31 cellular contexts compared by ENCODE assay signal in the genomic region with DNA sequence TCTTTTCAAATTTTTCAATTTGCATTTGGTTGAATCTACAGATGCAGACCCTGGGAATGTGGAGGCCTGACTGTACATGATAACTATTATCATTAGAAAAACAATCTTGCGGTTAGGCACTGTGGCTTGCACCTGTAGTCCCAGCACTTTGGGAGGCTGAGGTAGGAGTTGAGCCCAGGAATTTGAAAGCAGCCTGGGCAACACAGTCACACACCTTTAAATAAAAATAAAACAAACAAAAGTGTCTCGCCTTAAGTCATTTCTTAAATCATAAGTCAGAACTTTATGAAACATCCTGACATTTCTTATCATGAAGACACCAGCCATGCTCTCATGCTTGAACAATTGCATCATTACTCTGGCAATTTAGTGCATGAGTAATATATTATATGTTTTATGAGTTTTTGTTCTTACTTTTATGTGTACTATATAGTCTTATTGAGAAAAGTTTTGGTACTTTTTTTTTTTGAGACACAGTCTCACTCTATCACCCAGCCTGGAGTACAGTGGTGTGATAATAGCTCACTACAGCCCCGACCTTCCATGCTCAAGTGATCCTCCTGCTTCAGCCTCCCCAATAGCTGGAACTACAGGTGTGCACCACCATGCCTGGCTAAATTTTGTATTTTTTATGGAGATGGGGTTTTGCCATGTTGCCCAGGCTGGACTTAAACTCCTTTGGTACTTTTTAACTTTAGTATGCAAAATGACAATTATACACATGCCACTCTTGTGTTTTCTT. TPM values are rescaled to one million over a fixed set of nuclear protein-coding genes. Genes with fewer than 3 reads are reported as not detected.
DNase-seq lines count a peak whose midpoint lies in the region; ATAC-seq, FAIRE-seq and TF ChIP-seq lines count a peak whose summit lies in the region.
"Had no signal": no experiment of that assay in that cellular context is flagged by ENCODE, and none has a peak within 500 bp of the region (broad histone marks: within the 10 kb centered on the region; RNA-seq: fewer than 3 reads in every experiment).

No MANE protein-coding gene starts in this region.

- no peak for TF ChIP-seq CTCF in bronchial epithelial cell (IDR thresholded peaks at IDR 0.05; ENCODE audit: insufficient read depth, low read length, severe bottlenecking)
- TF ChIP-seq CTCF in fibroblast of the aortic adventitia (IDR thresholded peaks at IDR 0.05; ENCODE audit: insufficient read depth, low read length), result no peak
- TF ChIP-seq CTCF in smooth muscle cell (IDR thresholded peaks at IDR 0.05; ENCODE audit: borderline replicate concordance, insufficient read depth, poor library complexity, severe bottlenecking), result no peak

- no peaks in the 10 kb centered on the region for H3K79me2 ChIP-seq in smooth muscle cell (ENCODE audit: low read depth)
- H3K79me2 ChIP-seq: parathyroid adenoma had no signal

- H3K9ac ChIP-seq in smooth muscle cell (ENCODE audit: low read depth), result no peak overlapping the region
- H3K9ac ChIP-seq: parathyroid adenoma had no signal

- H3K27me3 ChIP-seq in bronchial epithelial cell (ENCODE audit: control insufficient read depth, insufficient read depth, low read length), result no peaks in the 10 kb centered on the region
- H3K27me3 ChIP-seq in smooth muscle cell (ENCODE audit: low read depth), result no peaks in the 10 kb centered on the region
- H3K27me3 ChIP-seq: colonic mucosa, esophagus squamous epithelium, heart left ventricle, spleen had no signal

- H3K36me3 ChIP-seq in bronchial epithelial cell (ENCODE audit: control insufficient read depth, insufficient read depth, low read length) (no peaks in the 10 kb centered on the region), smooth muscle cell (ENCODE audit: low read depth) (no peaks in the 10 kb centered on the region)
- H3K36me3 ChIP-seq: colonic mucosa, esophagus squamous epithelium, heart left ventricle had no signal

- no peaks in the 10 kb centered on the region for H3K9me3 ChIP-seq in smooth muscle cell (replicated peaks; ENCODE audit: low read depth)
- H3K9me3 ChIP-seq: colonic mucosa, esophagus squamous epithelium, heart left ventricle, spleen had no signal

- no peaks in the 10 kb centered on the region for H4K20me1 ChIP-seq in smooth muscle cell (ENCODE audit: low read depth)

- H2AFZ ChIP-seq in smooth muscle cell (ENCODE audit: low read depth), result no peak overlapping the region
- H2AFZ ChIP-seq: parathyroid adenoma had no signal

- H3F3A ChIP-seq in smooth muscle cell (ENCODE audit: low read depth), result no peaks in the 10 kb centered on the region

- no peak for FAIRE-seq in bronchial epithelial cell (lab: Jason Lieb, UNC)
- FAIRE-seq: GM18507 had no signal

- no peak overlapping the region for H3K4me3 ChIP-seq in bronchial epithelial cell (ENCODE audit: low read depth, low read length)
- no peak overlapping the region for H3K4me3 ChIP-seq in fibroblast of the aortic adventitia (ENCODE audit: low read depth, low read length)
- no peak overlapping the region for H3K4me3 ChIP-seq in smooth muscle cell
- H3K4me3 ChIP-seq: colonic mucosa, esophagus squamous epithelium, heart left ventricle, lung, spleen had no signal

- no peak overlapping the region for H3K27ac ChIP-seq in smooth muscle cell (ENCODE audit: low read depth)
- H3K27ac ChIP-seq: colonic mucosa, esophagus squamous epithelium, heart left ventricle, parathyroid adenoma, spleen had no signal

- no peak overlapping the region for H3K4me2 ChIP-seq in smooth muscle cell

- 92% methylated on average over 3 of the region's 3 CpGs for WGBS in smooth muscle cell (ENCODE audit: low lambda C conversion rate)

- no peak for ATAC-seq in GM18505 (IDR thresholded peaks at IDR 0.05; ENCODE audit: unreplicated experiment)
- ATAC-seq: activated CD8-positive, alpha-beta memory T cell treated with anti-CD3 and anti-CD28 coated beads, Interleukin-2, amount 10 ng/mL, durations not matched to agents 7 days and 5 days; activated naive CD8-positive, alpha-beta T cell treated with anti-CD3 and anti-CD28 coated beads, Interleukin-2, amount 50 U/mL, for 24 hours; effector memory CD8-positive, alpha-beta T cell; heart left ventricle; WTC11 had no signal

- H3K4me1 ChIP-seq in smooth muscle cell (ENCODE audit: low read depth), result no peaks in the 10 kb centered on the region
- H3K4me1 ChIP-seq: colonic mucosa, parathyroid adenoma, spleen had no signal

- TF ChIP-seq POLR2A in GM18505 (IDR thresholded peaks at IDR 0.05; ENCODE audit: borderline replicate concordance, extremely low read depth, insufficient read depth, insufficient read length), result no peak

- DNase-seq in EH (ENCODE audit: low read depth) (peak; percentile 54), OCI-M1 (lab: John Stamatoyannopoulos, UW) (peak; percentile 83), bronchial epithelial cell (ENCODE audit: low read depth) (peak; percentile 61), fibroblast of the aortic adventitia (ENCODE audit: low read depth) (peak; percentile 76), NCI-H1436 treated with DMSO at 0.1 percent for 48 hours (lab: John Stamatoyannopoulos, UW) (no peak), smooth muscle cell (lab: John Stamatoyannopoulos, UW; ENCODE audit: unreplicated experiment) (no peak)
- no peak for DNase-seq in stimulated activated CD4-positive, alpha-beta T cell treated with anti-CD3 and anti-CD28 coated beads, Interleukin-4, amount 100 ng/mL, for 1 hour
- DNase-seq: activated CD4-positive, alpha-beta T cell treated with anti-CD3 and anti-CD28 coated beads, Interleukin-2, amount 50 U/mL, for 1 hour; activated CD8-positive, alpha-beta memory T cell treated with anti-CD3 and anti-CD28 coated beads, Interleukin-2, amount 10 ng/mL, durations not matched to agents 7 days and 5 days; activated naive CD8-positive, alpha-beta T cell treated with anti-CD3 and anti-CD28 coated beads, Interleukin-2, amount 50 U/mL, for 24 hours; activated T-cell treated with anti-CD3 and anti-CD28 coated beads, Interleukin-2, amount 50 U/mL, for 48 hours; colonic mucosa; DMS79; effector memory CD8-positive, alpha-beta T cell; esophagus squamous epithelium; H9; heart left ventricle; KG1; NCI-H1694 treated with DMSO at 0.1 percent for 48 hours; NCI-H2171; NCI-H524; nephron progenitor cell; NK-92 treated with Interleukin-12 subunit alpha and Interleukin-12 subunit beta, amount 100 ng/mL, for 24 hours; SHP77 treated with DMSO at 0.1 percent for 48 hours; spleen; trophoblast cell had no signal

RNA-seq across cellular contexts. Expression of a gene that starts 7.8 kb away (rescaled TPM):
- total RNA-seq in bronchial epithelial cell, result 0.51 and 0.79 TPM in 2 replicates
- total RNA-seq in fibroblast of the aortic adventitia (ENCODE audit: low replicate concordance), result 0.99 TPM in 1 of 2 replicates, not detected in the other
- 0.72 and 3.9 TPM in 2 replicates for total RNA-seq in smooth muscle cell
- polyA plus RNA-seq in smooth muscle cell, result 0.40 and 0.47 TPM in 2 replicates

Comparison
In these comparisons a context has a peak if more than half of its experiments do, and no peak if none do; other contexts are left out.
1. DNase-seq: peak in EH (single experiment), OCI-M1 (single experiment), bronchial epithelial cell (single experiment) and fibroblast of the aortic adventitia (single experiment); none in NCI-H1436 treated with DMSO at 0.1 percent for 48 hours (single experiment), stimulated activated CD4-positive, alpha-beta T cell treated with anti-CD3 and anti-CD28 coated beads, Interleukin-4, amount 100 ng/mL, for 1 hour (single experiment) and smooth muscle cell (single experiment).